1 cellular context compared by ENCODE assay signal in the genomic region with DNA sequence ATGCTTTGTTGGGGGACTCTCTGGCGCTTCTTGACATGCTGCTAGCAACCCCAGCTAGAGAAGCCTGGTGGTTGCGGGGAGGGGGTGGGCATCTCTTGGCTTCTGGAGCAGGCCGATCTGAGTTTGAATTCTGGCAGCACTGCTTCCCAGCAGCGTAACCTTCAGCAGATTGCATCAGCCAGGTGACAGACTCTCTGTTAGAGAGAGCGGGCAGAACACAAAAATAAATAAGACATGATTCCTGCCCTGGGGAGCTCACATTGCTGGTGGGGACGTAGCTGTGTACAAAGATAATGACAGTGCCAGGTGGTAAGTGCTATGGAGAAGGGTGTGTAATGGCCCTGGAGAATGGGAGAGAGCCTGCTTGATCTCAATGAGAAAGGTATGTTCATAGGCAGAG.
TF ChIP-seq lines count a peak whose summit lies in the region.

No MANE protein-coding gene starts in this region.

TF ChIP-seq in IMR-90, 13 proteins besides CTCF, POLR2A, EP300 and RAD21:
- TF ChIP-seq FOS (IDR thresholded peaks at IDR 0.05; ENCODE audit: low read depth, low read length) (no peak), SMC3 (IDR thresholded peaks at IDR 0.05; ENCODE audit: low read depth, low read length) (no peak), RFX5 (IDR thresholded peaks at IDR 0.05; ENCODE audit: low read depth, low read length) (no peak), MXI1 (IDR thresholded peaks at IDR 0.05; ENCODE audit: borderline replicate concordance, low read depth, low read length) (no peak), RCOR1 (IDR thresholded peaks at IDR 0.05; ENCODE audit: insufficient replicate concordance, low read length) (no peak), NFE2L2 (IDR thresholded peaks at IDR 0.05; ENCODE audit: low read depth, low read length) (no peak), MAZ (IDR thresholded peaks at IDR 0.05; ENCODE audit: borderline replicate concordance, low read depth, low read length) (no peak)
- TF ChIP-seq, protein P1, sequence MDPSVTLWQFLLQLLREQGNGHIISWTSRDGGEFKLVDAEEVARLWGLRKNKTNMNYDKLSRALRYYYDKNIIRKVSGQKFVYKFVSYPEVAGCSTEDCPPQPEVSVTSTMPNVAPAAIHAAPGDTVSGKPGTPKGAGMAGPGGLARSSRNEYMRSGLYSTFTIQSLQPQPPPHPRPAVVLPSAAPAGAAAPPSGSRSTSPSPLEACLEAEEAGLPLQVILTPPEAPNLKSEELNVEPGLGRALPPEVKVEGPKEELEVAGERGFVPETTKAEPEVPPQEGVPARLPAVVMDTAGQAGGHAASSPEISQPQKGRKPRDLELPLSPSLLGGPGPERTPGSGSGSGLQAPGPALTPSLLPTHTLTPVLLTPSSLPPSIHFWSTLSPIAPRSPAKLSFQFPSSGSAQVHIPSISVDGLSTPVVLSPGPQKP (IDR thresholded peaks at IDR 0.05; ENCODE audit: borderline replicate concordance, low read depth, low read length), result no peak
- TF ChIP-seq, protein P2, sequence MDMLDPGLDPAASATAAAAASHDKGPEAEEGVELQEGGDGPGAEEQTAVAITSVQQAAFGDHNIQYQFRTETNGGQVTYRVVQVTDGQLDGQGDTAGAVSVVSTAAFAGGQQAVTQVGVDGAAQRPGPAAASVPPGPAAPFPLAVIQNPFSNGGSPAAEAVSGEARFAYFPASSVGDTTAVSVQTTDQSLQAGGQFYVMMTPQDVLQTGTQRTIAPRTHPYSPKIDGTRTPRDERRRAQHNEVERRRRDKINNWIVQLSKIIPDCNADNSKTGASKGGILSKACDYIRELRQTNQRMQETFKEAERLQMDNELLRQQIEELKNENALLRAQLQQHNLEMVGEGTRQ (IDR thresholded peaks at IDR 0.05; ENCODE audit: low read depth, low read length), result no peak
